1 cellular context compared by ENCODE assay signal in the genomic region with DNA sequence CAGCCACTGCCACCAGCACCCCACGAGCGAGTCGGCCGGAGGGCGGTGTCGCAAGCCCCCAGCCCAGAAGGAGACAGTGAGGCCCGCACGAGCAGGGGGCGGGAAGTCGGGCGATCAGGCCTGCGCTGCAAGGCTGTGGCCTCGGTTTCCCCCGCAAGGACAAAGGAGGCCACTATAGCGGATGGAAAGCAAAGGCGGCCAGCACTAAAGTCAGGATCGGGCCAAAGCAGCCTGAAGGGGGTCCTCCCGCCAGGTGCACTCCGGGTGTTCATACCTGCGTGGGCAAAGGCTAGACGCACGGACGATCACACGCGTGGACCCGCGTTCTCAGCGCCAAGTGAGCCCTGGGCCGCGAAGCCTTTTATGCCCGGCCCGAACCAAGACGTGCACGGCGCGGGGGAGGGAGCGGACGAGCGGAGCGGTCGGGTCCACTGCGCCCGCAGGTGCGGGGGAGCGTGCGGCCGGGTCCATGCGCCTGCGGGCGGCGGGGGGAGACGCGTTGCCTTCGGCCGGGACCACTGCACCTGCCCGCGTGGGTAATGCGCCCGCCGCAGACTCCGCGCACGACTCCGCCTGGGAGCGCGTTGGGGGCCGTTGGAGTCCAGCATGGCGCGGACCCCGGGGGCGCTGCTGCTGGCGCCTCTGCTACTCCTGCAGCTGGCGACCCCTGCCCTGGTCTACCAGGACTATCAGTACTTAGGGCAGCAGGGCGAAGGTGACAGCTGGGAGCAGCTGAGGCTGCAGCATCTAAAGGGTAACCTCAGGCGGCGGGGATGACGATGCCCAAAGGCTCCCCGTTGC.
TF ChIP-seq lines count a peak whose summit lies in the region.

A gene (minus strand): TSS at position 335 of the 801 bp plus-strand sequence. CDS start 539 bp downstream, outside the sequence.
A gene (plus strand): TSS at position 604 of the 801 bp plus-strand sequence. CDS start 3 bp downstream, at position 607.

TF ChIP-seq in HepG2, 621 proteins besides CTCF, POLR2A, EP300 and RAD21 (continued from another document and continues in another):
- TF ChIP-seq FOSL1 (CRISPR knock-in tag; IDR thresholded peaks at IDR 0.05; ENCODE audit: borderline replicate concordance) (no peak), ZBTB20 (CRISPR knock-in tag; IDR thresholded peaks at IDR 0.05; ENCODE audit: borderline replicate concordance, low read depth) (peak; percentile 24; the same call in 1 of the 2 replicates), ZZZ3 (CRISPR knock-in tag; IDR thresholded peaks at IDR 0.05; ENCODE audit: borderline replicate concordance) (no peak), ZNF713 (CRISPR knock-in tag; IDR thresholded peaks at IDR 0.05) (no peak), HNRNPL (IDR thresholded peaks at IDR 0.05; ENCODE audit: low read depth, low read length) (no peak), RNF2 (conservative IDR thresholded peaks at IDR 0.05; ENCODE audit: low read depth) (no peak), ZNF367 (CRISPR knock-in tag; IDR thresholded peaks at IDR 0.05; ENCODE audit: borderline replicate concordance) (no peak; the same call in 1 of the 2 replicates), ZNF205 (CRISPR knock-in tag; IDR thresholded peaks at IDR 0.05) (peak; percentile 65; the same call in 1 of the 2 replicates), HDAC6 (IDR thresholded peaks at IDR 0.05; ENCODE audit: low read depth, low read length) (no peak), ZNF484 (CRISPR knock-in tag; IDR thresholded peaks at IDR 0.05; ENCODE audit: borderline replicate concordance, low read depth) (no peak), THYN1 (CRISPR knock-in tag; IDR thresholded peaks at IDR 0.05; ENCODE audit: borderline replicate concordance, low read depth) (no peak), ZNF432 (CRISPR knock-in tag; IDR thresholded peaks at IDR 0.05; ENCODE audit: borderline replicate concordance) (no peak), ZNF816 (CRISPR knock-in tag; IDR thresholded peaks at IDR 0.05; ENCODE audit: borderline replicate concordance) (peak; percentile 84), ZNF431 (CRISPR knock-in tag; IDR thresholded peaks at IDR 0.05; ENCODE audit: borderline replicate concordance, low read depth) (no peak), FOXO1 (CRISPR knock-in tag; IDR thresholded peaks at IDR 0.05) (peak; percentile 25; the same call in 1 of the 2 replicates), ZNF607 (CRISPR knock-in tag; IDR thresholded peaks at IDR 0.05; ENCODE audit: borderline replicate concordance) (peak; percentile 97; the same call in 1 of the 2 replicates), PTBP1 (IDR thresholded peaks at IDR 0.05; ENCODE audit: low read depth, low read length, poor library complexity, severe bottlenecking) (no peak), PHF20 (CRISPR knock-in tag; IDR thresholded peaks at IDR 0.05) (peak; percentile 48; the same call in 1 of the 2 replicates), TEAD2 (CRISPR knock-in tag; IDR thresholded peaks at IDR 0.05) (no peak), SOX13 (IDR thresholded peaks at IDR 0.05) (no peak), SOX13 (CRISPR knock-in tag; conservative IDR thresholded peaks at IDR 0.05 in 1 of 2, IDR thresholded peaks at IDR 0.05 in 1 of 2) (peak in 1 of 2 experiments; percentile 25; a peak in 2 of 4 replicates), REPIN1 (CRISPR knock-in tag; IDR thresholded peaks at IDR 0.05; ENCODE audit: borderline replicate concordance, low read depth) (no peak; the same call in 1 of the 2 replicates), PRPF4 (IDR thresholded peaks at IDR 0.05; ENCODE audit: low read depth, low read length, poor library complexity, severe bottlenecking) (no peak), NRL (CRISPR knock-in tag; IDR thresholded peaks at IDR 0.05; ENCODE audit: borderline replicate concordance) (peak; percentile 78; the same call in 1 of the 2 replicates), ZMYM3 (CRISPR knock-in tag; IDR thresholded peaks at IDR 0.05) (peak; percentile 49; the same call in 1 of the 2 replicates), MEIS1 (CRISPR knock-in tag; IDR thresholded peaks at IDR 0.05; ENCODE audit: borderline replicate concordance) (peak; percentile 64), ARNT (IDR thresholded peaks at IDR 0.05) (no peak), ZNF251 (CRISPR knock-in tag; IDR thresholded peaks at IDR 0.05) (no peak), NR2F1 (CRISPR knock-in tag; IDR thresholded peaks at IDR 0.05) (peak in 1 of 2 experiments; percentile 57; a peak in 1 of 4 replicates)
- TF ChIP-seq, protein P1, sequence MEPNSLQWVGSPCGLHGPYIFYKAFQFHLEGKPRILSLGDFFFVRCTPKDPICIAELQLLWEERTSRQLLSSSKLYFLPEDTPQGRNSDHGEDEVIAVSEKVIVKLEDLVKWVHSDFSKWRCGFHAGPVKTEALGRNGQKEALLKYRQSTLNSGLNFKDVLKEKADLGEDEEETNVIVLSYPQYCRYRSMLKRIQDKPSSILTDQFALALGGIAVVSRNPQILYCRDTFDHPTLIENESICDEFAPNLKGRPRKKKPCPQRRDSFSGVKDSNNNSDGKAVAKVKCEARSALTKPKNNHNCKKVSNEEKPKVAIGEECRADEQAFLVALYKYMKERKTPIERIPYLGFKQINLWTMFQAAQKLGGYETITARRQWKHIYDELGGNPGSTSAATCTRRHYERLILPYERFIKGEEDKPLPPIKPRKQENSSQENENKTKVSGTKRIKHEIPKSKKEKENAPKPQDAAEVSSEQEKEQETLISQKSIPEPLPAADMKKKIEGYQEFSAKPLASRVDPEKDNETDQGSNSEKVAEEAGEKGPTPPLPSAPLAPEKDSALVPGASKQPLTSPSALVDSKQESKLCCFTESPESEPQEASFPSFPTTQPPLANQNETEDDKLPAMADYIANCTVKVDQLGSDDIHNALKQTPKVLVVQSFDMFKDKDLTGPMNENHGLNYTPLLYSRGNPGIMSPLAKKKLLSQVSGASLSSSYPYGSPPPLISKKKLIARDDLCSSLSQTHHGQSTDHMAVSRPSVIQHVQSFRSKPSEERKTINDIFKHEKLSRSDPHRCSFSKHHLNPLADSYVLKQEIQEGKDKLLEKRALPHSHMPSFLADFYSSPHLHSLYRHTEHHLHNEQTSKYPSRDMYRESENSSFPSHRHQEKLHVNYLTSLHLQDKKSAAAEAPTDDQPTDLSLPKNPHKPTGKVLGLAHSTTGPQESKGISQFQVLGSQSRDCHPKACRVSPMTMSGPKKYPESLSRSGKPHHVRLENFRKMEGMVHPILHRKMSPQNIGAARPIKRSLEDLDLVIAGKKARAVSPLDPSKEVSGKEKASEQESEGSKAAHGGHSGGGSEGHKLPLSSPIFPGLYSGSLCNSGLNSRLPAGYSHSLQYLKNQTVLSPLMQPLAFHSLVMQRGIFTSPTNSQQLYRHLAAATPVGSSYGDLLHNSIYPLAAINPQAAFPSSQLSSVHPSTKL (CRISPR knock-in tag; IDR thresholded peaks at IDR 0.05) = peak; percentile 36; the same call in 1 of the 2 replicates
- TF ChIP-seq, protein P2, sequence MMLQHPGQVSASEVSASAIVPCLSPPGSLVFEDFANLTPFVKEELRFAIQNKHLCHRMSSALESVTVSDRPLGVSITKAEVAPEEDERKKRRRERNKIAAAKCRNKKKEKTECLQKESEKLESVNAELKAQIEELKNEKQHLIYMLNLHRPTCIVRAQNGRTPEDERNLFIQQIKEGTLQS (CRISPR knock-in tag; IDR thresholded peaks at IDR 0.05) = 0 out of 2 replicates have a peak, but pooled peaks have one; percentile 6
- TF ChIP-seq, protein P3, sequence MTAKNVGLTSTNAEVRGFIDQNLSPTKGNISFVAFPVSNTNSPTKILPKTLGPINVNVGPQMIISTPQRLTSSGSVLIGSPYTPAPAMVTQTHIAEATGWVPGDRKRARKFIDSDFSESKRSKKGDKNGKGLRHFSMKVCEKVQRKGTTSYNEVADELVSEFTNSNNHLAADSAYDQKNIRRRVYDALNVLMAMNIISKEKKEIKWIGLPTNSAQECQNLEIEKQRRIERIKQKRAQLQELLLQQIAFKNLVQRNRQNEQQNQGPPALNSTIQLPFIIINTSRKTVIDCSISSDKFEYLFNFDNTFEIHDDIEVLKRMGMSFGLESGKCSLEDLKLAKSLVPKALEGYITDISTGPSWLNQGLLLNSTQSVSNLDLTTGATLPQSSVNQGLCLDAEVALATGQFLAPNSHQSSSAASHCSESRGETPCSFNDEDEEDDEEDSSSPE (CRISPR knock-in tag; IDR thresholded peaks at IDR 0.05) = peak; percentile 69
- TF ChIP-seq, protein P4, sequence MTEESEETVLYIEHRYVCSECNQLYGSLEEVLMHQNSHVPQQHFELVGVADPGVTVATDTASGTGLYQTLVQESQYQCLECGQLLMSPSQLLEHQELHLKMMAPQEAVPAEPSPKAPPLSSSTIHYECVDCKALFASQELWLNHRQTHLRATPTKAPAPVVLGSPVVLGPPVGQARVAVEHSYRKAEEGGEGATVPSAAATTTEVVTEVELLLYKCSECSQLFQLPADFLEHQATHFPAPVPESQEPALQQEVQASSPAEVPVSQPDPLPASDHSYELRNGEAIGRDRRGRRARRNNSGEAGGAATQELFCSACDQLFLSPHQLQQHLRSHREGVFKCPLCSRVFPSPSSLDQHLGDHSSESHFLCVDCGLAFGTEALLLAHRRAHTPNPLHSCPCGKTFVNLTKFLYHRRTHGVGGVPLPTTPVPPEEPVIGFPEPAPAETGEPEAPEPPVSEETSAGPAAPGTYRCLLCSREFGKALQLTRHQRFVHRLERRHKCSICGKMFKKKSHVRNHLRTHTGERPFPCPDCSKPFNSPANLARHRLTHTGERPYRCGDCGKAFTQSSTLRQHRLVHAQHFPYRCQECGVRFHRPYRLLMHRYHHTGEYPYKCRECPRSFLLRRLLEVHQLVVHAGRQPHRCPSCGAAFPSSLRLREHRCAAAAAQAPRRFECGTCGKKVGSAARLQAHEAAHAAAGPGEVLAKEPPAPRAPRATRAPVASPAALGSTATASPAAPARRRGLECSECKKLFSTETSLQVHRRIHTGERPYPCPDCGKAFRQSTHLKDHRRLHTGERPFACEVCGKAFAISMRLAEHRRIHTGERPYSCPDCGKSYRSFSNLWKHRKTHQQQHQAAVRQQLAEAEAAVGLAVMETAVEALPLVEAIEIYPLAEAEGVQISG (CRISPR knock-in tag; IDR thresholded peaks at IDR 0.05) = peak; percentile 90
- TF ChIP-seq, protein P5, sequence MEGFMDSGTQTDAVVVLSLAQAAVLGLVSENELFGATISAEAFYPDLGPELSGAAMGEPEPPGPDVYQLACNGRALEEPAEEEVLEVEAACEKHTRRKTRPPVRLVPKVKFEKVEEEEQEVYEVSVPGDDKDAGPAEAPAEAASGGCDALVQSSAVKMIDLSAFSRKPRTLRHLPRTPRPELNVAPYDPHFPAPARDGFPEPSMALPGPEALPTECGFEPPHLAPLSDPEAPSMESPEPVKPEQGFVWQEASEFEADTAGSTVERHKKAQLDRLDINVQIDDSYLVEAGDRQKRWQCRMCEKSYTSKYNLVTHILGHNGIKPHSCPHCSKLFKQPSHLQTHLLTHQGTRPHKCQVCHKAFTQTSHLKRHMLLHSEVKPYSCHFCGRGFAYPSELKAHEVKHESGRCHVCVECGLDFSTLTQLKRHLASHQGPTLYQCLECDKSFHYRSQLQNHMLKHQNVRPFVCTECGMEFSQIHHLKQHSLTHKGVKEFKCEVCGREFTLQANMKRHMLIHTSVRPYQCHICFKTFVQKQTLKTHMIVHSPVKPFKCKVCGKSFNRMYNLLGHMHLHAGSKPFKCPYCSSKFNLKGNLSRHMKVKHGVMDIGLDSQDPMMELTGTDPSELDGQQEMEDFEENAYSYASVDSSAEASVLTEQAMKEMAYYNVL (CRISPR knock-in tag; IDR thresholded peaks at IDR 0.05; ENCODE audit: borderline replicate concordance) = no peak; the same call in 1 of the 2 replicates
- TF ChIP-seq, protein P6, sequence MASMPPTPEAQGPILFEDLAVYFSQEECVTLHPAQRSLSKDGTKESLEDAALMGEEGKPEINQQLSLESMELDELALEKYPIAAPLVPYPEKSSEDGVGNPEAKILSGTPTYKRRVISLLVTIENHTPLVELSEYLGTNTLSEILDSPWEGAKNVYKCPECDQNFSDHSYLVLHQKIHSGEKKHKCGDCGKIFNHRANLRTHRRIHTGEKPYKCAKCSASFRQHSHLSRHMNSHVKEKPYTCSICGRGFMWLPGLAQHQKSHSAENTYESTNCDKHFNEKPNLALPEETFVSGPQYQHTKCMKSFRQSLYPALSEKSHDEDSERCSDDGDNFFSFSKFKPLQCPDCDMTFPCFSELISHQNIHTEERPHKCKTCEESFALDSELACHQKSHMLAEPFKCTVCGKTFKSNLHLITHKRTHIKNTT (CRISPR knock-in tag; IDR thresholded peaks at IDR 0.05) = peak; percentile 85; the same call in 1 of the 2 replicates
- TF ChIP-seq, protein P7, sequence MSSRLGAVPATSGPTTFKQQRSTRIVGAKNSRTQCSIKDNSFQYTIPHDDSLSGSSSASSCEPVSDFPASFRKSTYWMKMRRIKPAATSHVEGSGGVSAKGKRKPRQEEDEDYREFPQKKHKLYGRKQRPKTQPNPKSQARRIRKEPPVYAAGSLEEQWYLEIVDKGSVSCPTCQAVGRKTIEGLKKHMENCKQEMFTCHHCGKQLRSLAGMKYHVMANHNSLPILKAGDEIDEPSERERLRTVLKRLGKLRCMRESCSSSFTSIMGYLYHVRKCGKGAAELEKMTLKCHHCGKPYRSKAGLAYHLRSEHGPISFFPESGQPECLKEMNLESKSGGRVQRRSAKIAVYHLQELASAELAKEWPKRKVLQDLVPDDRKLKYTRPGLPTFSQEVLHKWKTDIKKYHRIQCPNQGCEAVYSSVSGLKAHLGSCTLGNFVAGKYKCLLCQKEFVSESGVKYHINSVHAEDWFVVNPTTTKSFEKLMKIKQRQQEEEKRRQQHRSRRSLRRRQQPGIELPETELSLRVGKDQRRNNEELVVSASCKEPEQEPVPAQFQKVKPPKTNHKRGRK (CRISPR knock-in tag; IDR thresholded peaks at IDR 0.05) = no peak
- TF ChIP-seq, protein P8, sequence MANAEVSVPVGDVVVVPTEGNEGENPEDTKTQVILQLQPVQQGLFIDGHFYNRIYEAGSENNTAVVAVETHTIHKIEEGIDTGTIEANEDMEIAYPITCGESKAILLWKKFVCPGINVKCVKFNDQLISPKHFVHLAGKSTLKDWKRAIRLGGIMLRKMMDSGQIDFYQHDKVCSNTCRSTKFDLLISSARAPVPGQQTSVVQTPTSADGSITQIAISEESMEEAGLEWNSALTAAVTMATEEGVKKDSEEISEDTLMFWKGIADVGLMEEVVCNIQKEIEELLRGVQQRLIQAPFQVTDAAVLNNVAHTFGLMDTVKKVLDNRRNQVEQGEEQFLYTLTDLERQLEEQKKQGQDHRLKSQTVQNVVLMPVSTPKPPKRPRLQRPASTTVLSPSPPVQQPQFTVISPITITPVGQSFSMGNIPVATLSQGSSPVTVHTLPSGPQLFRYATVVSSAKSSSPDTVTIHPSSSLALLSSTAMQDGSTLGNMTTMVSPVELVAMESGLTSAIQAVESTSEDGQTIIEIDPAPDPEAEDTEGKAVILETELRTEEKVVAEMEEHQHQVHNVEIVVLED (CRISPR knock-in tag; IDR thresholded peaks at IDR 0.05; ENCODE audit: borderline replicate concordance) = peak; percentile 90
- TF ChIP-seq, protein P9, sequence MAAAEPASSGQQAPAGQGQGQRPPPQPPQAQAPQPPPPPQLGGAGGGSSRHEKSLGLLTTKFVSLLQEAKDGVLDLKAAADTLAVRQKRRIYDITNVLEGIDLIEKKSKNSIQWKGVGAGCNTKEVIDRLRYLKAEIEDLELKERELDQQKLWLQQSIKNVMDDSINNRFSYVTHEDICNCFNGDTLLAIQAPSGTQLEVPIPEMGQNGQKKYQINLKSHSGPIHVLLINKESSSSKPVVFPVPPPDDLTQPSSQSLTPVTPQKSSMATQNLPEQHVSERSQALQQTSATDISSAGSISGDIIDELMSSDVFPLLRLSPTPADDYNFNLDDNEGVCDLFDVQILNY (CRISPR knock-in tag; conservative IDR thresholded peaks at IDR 0.05) = peak; percentile 79
